In the genomic region with DNA sequence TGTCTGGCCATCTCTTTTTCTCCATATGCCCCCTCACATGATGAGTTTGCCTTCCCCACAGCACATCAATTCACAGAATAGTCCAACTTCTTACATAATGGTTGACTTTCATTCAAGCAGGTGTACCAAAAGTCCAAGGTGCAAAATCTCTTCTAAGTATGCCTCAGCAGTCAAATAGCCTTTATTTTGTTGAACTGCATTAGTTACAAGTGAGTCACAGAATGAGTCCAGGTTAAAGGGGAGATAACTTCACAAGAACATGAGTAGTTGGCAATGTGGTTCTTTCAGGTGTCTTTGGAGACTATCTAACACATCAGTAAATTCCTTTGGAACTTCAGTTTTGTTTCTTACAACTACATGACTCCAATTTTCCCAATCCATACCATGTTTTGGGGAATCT, we compare ENCODE assay signal across 28 cellular contexts.
"Had no signal": no experiment of that assay in that cellular context is flagged by ENCODE, and none has a peak within 500 bp of the region (broad histone marks: within the 10 kb centered on the region; RNA-seq: fewer than 3 reads in every experiment).

No MANE protein-coding gene starts in this region.

- DNase-seq: activated B cell treated with CpG ODN at 0.5 μM for 24 hours; activated CD4-positive, alpha-beta memory T cell treated with anti-CD3 and anti-CD28 coated beads, Interleukin-2, amount 10 ng/mL, durations not matched to agents 7 days and 5 days; activated CD4-positive, alpha-beta T cell treated with anti-CD3 and anti-CD28 coated beads for 48 hours; activated CD4-positive, CD25-positive, alpha-beta regulatory T cell treated with anti-CD3 and anti-CD28 coated beads, Interleukin-2, amount 50 U/mL, for 72 hours; activated effector memory CD4-positive, alpha-beta T cell treated with anti-CD3 and anti-CD28 coated beads, Interleukin-2, amount 50 U/mL, for 16 hours; activated naive CD4-positive, alpha-beta T cell; activated naive CD4-positive, alpha-beta T cell treated with anti-CD3 and anti-CD28 coated beads, Interleukin-2, amount 50 U/mL, for 16 hours; activated naive CD8-positive, alpha-beta T cell treated with anti-CD3 and anti-CD28 coated beads, Interleukin-2, amount 10 ng/mL, durations not matched to agents 7 days and 5 days; activated T-cell treated with anti-CD3 and anti-CD28 coated beads, Interleukin-2, amount 50 U/mL, for 1 hour; activated T-cell treated with anti-CD3 and anti-CD28 coated beads, Interleukin-2, amount 50 U/mL, for 72 hours; body of pancreas; NCI-H1105; NCI-H1417 treated with DMSO at 0.1 percent for 48 hours; NCI-H187 treated with DMSO at 0.1 percent for 48 hours; NCI-H2081; NCI-H2171 treated with DMSO at 0.1 percent for 48 hours; NCI-H226; NCI-H524 treated with DMSO at 0.1 percent for 48 hours; Right ventricle myocardium superior; SW 1271; T-helper 1 cell; T-helper 2 cell; T-helper 9 cell had no signal

- H3K27ac ChIP-seq: body of pancreas, breast epithelium, VCaP had no signal

- ATAC-seq: activated T-cell treated with anti-CD3 and anti-CD28 coated beads, Interleukin-2, amount 50 U/mL, for 72 hours; activated T-helper 17 cell treated with anti-CD3 and anti-CD28 coated beads, Interleukin-2, amount 50 U/mL, for 72 hours; body of pancreas had no signal

- H3K36me3 ChIP-seq: breast epithelium had no signal

- FAIRE-seq: astrocyte, RCC 7860 had no signal

- H3K27me3 ChIP-seq: body of pancreas, breast epithelium had no signal

- H3K4me3 ChIP-seq: body of pancreas, breast epithelium had no signal

- H3K4me1 ChIP-seq: body of pancreas, breast epithelium had no signal

- H3K9me3 ChIP-seq: body of pancreas, breast epithelium had no signal
